1 cellular context compared by ENCODE assay signal in the genomic region with DNA sequence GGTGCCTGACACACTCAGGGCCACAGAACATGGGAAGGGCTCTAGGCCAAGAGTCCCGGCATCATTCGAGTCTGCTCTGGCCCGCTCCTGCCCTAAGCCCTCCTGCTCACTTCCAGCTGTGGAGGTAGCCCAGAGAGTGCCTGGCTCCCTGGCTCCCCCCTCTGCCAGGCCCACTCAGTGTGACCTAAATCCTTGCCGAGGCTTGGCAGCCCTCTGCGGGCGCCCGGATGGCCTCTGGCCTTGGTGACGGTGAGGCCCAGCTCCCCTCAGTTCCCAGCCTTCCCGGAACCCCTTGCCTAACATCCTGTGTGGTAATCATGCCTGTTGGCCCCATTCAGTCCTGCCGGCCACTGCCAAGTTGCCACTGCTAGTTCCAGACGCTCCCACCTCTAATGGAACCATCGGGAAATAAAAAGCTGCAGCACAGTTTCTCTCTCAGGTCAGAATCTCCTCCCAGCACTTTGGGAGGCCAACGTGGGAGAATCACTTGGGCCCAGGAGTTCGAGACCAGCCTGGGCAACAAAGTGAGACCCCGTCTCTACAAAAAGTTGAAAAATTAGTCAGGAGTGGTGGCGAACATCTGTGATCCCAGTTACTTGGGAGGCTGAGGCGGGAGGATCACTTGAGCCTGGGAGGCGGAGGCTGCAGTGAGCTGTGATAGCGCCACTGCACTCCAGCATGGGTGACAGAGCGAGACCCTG.
TF ChIP-seq lines count a peak whose summit lies in the region.

No MANE protein-coding gene starts in this region.

TF ChIP-seq in GM23338, 12 proteins besides CTCF, POLR2A, EP300 and RAD21 (continued from another document):
- TF ChIP-seq, protein P1, sequence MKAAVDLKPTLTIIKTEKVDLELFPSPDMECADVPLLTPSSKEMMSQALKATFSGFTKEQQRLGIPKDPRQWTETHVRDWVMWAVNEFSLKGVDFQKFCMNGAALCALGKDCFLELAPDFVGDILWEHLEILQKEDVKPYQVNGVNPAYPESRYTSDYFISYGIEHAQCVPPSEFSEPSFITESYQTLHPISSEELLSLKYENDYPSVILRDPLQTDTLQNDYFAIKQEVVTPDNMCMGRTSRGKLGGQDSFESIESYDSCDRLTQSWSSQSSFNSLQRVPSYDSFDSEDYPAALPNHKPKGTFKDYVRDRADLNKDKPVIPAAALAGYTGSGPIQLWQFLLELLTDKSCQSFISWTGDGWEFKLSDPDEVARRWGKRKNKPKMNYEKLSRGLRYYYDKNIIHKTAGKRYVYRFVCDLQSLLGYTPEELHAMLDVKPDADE (IDR thresholded peaks at IDR 0.05) = no peak
- TF ChIP-seq ZNF331 (CRISPR knock-in tag; IDR thresholded peaks at IDR 0.05; ENCODE audit: low read depth) (no peak), EZH2 (IDR thresholded peaks at IDR 0.05; ENCODE audit: low read depth, unreplicated experiment) (no peak), CREB1 (CRISPR knock-in tag; IDR thresholded peaks at IDR 0.05; ENCODE audit: low read depth) (no peak), STAT1 (IDR thresholded peaks at IDR 0.05; ENCODE audit: unreplicated experiment) (no peak), ZNF462 (CRISPR knock-in tag; IDR thresholded peaks at IDR 0.05) (no peak), POLR2AphosphoS5 (IDR thresholded peaks at IDR 0.05; ENCODE audit: low read depth) (no peak), NANOG (IDR thresholded peaks at IDR 0.05; ENCODE audit: borderline replicate concordance) (no peak), ZNF114 (CRISPR knock-in tag; IDR thresholded peaks at IDR 0.05) (no peak), JUNB (IDR thresholded peaks at IDR 0.05; ENCODE audit: unreplicated experiment) (no peak)
